ENCODE assay signal across 25 cellular contexts in genomic region chr22:50284479-50284878, GRCh38. TPM values are rescaled to one million over a fixed set of nuclear protein-coding genes. Genes with fewer than 3 reads are reported as not detected.
A peak's percentile ranks its signal among the peaks of the same experiment; 100 is the strongest.
DNase-seq lines count a peak whose midpoint lies in the region; ATAC-seq and TF ChIP-seq lines count a peak whose summit lies in the region.
"Had no signal": no experiment of that assay in that cellular context is flagged by ENCODE, and none has a peak within 500 bp of the region (broad histone marks: within the 10 kb centered on the region; RNA-seq: fewer than 3 reads in every experiment).

No MANE protein-coding gene starts in this region.

- H3K27me3 ChIP-seq in HCT116 (ENCODE audit: insufficient read depth, low read length), result no peaks in the 10 kb centered on the region
- H3K27me3 ChIP-seq in esophagus (ENCODE audit: control insufficient read depth in 1 of 2, insufficient read depth in 2 of 2, low read length in 2 of 2), result no peaks in the 10 kb centered on the region
- no peaks in the 10 kb centered on the region for H3K27me3 ChIP-seq in vagina
- H3K27me3 ChIP-seq in thyroid gland, result no peaks in the 10 kb centered on the region
- H3K27me3 ChIP-seq in testis, result no peaks in the 10 kb centered on the region
- H3K27me3 ChIP-seq: SJCRH30 had no signal

- no peak for TF ChIP-seq RAD21 in HCT116 (IDR thresholded peaks at IDR 0.05; ENCODE audit: low read depth)

- no peak overlapping the region for H3K9ac ChIP-seq in HCT116 (ENCODE audit: low read length)

- RAD21 ChIA-PET in HCT116 (lab: Charles Lee; ENCODE audit: low non-redundant PET in 1 of 2, low total read pairs in 2 of 2, uncharacterized antibody in 2 of 2, unreplicated experiment in 2 of 2), result no interaction called here

- peaks cover 41% of the 10 kb centered on the region for H3K79me2 ChIP-seq in HCT116 (ENCODE audit: insufficient read depth, low read length)

- H4K20me1 ChIP-seq in HCT116 (ENCODE audit: insufficient read depth), result no peaks in the 10 kb centered on the region

- ATAC-seq in HCT116, result no peak
- ATAC-seq in HG03565 (IDR thresholded peaks at IDR 0.05; ENCODE audit: unreplicated experiment), result no peak
- ATAC-seq: A549; CD8-positive, alpha-beta T cell; PC-3; Right ventricle myocardium inferior; T-cell had no signal

- H3K4me2 ChIP-seq in HCT116 (ENCODE audit: low read length), result no peak overlapping the region
- H3K4me2 ChIP-seq: A549 had no signal

- H3K4me3 ChIP-seq in HCT116 (replicated peaks in 1 of 2; ENCODE audit: low read depth in 1 of 2, low read length in 2 of 2) (no peak overlapping the region), esophagus (ENCODE audit: low read depth in 1 of 2, low read length in 2 of 2) (peak overlapping the region; percentile 4 to 34), vagina (no peak overlapping the region), thyroid gland (replicated peaks in 1 of 3) (no peak overlapping the region), testis (no peak overlapping the region)
- H3K4me3 ChIP-seq: A549, SJCRH30 had no signal

- H3K27ac ChIP-seq in HCT116 (ENCODE audit: low read depth, low read length), result peak overlapping the region; percentile 26; the same call in 1 of the 2 replicates
- H3K27ac ChIP-seq in RWPE1, result peak overlapping the region; percentile 91
- peak overlapping the region; percentile 74 to 86 for H3K27ac ChIP-seq in esophagus (ENCODE audit: low read depth in 2 of 2, low read length in 1 of 2)
- peak overlapping the region; percentile 18 for H3K27ac ChIP-seq in vagina
- H3K27ac ChIP-seq in thyroid gland, result no peak overlapping the region
- H3K27ac ChIP-seq in testis, result no peak overlapping the region
- H3K27ac ChIP-seq: A549, HL-60, SJCRH30 had no signal

- intact Hi-C loops in HCT116 (cut with micrococcal nuclease) (no loop called here), vagina (cut with DNase I) (loop anchor here (5.0 kb wide), 1 partner anchor 58 kb away; the partner anchor contains the start of gene PPP6R2), thyroid gland (cut with DNase I) (no loop called here), testis (cut with DNase I; ENCODE audit: low total_unique reads) (no loop called here)

- TF ChIP-seq POLR2A in HCT116 (IDR thresholded peaks at IDR 0.05; ENCODE audit: borderline replicate concordance, extremely low read depth, insufficient read depth, insufficient read length) (no peak), vagina (IDR thresholded peaks at IDR 0.05) (no peak), thyroid gland (IDR thresholded peaks at IDR 0.05) (no peak), testis (IDR thresholded peaks at IDR 0.05) (no peak)

- no peaks in the 10 kb centered on the region for H3K9me2 ChIP-seq in HCT116 (ENCODE audit: insufficient read depth)

- H2AFZ ChIP-seq in HCT116 (ENCODE audit: low read depth, low read length, poor library complexity, severe bottlenecking), result no peak overlapping the region

- H3K4me1 ChIP-seq in HCT116 (ENCODE audit: control insufficient read depth in 1 of 2, insufficient read depth in 2 of 2, low read length in 2 of 2) (peaks cover 20 to 28% of the 10 kb centered on the region in 2 experiments), esophagus (ENCODE audit: control insufficient read depth in 2 of 2, insufficient read depth in 2 of 2, low read length in 1 of 2) (peaks cover 3 to 46% of the 10 kb centered on the region in 2 donors), vagina (peaks cover 12% of the 10 kb centered on the region), thyroid gland (peaks cover 0 to 12% of the 10 kb centered on the region in 2 donors), testis (no peaks in the 10 kb centered on the region)
- H3K4me1 ChIP-seq: SJCRH30 had no signal

- POLR2A ChIA-PET in HCT116 (lab: Charles Lee), result no interaction called here
- POLR2A ChIA-PET in RWPE1 (lab: Yijun Ruan, JAX; ENCODE audit: low non-redundant PET), result no interaction called here

- no TSS peak for BruUV-seq in HCT116 (replicated peaks; lab: Mats Ljungman, UMichigan)

- H3K36me3 ChIP-seq in HCT116 (ENCODE audit: control insufficient read depth in 1 of 2, insufficient read depth in 2 of 2, low read length in 2 of 2) (peaks cover 29 to 61% of the 10 kb centered on the region in 2 experiments), esophagus (ENCODE audit: control insufficient read depth in 2 of 2, insufficient read depth in 2 of 2, low read length in 1 of 2) (peaks cover 5 to 88% of the 10 kb centered on the region in 2 donors), vagina (peaks cover 4 to 90% of the 10 kb centered on the region in 2 donors), thyroid gland (peaks cover 91 to 92% of the 10 kb centered on the region in 2 donors), testis (ENCODE audit: low read depth, missing control alignments) (no peaks in the 10 kb centered on the region)

- no peaks in the 10 kb centered on the region for H3K9me3 ChIP-seq in HCT116 (ENCODE audit: control insufficient read depth in 1 of 2, insufficient read depth in 1 of 2, low read depth in 1 of 2, low read length in 2 of 2)
- H3K9me3 ChIP-seq in esophagus (ENCODE audit: control insufficient read depth in 2 of 2, insufficient read depth in 1 of 2, low read depth in 1 of 2, low read length in 1 of 2), result peaks cover 0 to 5% of the 10 kb centered on the region in 2 donors
- H3K9me3 ChIP-seq in vagina, result no peaks in the 10 kb centered on the region
- H3K9me3 ChIP-seq in thyroid gland, result no peaks in the 10 kb centered on the region
- no peaks in the 10 kb centered on the region for H3K9me3 ChIP-seq in testis
- H3K9me3 ChIP-seq: A549, SJCRH30 had no signal

- 81 to 82% methylated on average over 13 of the region's 13 CpGs for WGBS in esophagus, 2 donors
- WGBS in thyroid gland, 2 donors, result 95 to 97% methylated on average over 5 to 11 of the region's 13 CpGs
- 91 to 93% methylated on average over 9 to 13 of the region's 13 CpGs for WGBS in testis, 2 donors

- CTCF ChIA-PET in HCT116 (lab: Charles Lee), result no interaction called here
- CTCF ChIA-PET in RWPE1 (lab: Yijun Ruan, JAX), result no interaction called here

- no peak for DNase-seq in HCT116 (ENCODE audit: low read depth, low spot score)
- DNase-seq in RWPE1 (ENCODE audit: low spot score), result no peak
- no peak for DNase-seq in vagina (ENCODE audit: extremely low spot score in 2 of 2)
- no peak for DNase-seq in thyroid gland
- DNase-seq in testis, result no peak
- DNase-seq: C1 segment of cervical spinal cord; CD8-positive, alpha-beta T cell; DMS153; DND-41; H9; Karpas-422; NCI-H1092; NCI-H1436; NCI-H187; NCI-H446; NCI-H524 treated with DMSO at 0.1 percent for 48 hours; NCI-H774; PC-3; SJCRH30; T-cell had no signal

- TF ChIP-seq CTCF in HCT116 (IDR thresholded peaks at IDR 0.05 in 2 of 3, conservative IDR thresholded peaks at IDR 0.05 in 1 of 3; ENCODE audit: borderline replicate concordance in 1 of 3, insufficient read depth in 1 of 3, low read depth in 2 of 3, low read length in 2 of 3) (no peak), RWPE1 (conservative IDR thresholded peaks at IDR 0.05; ENCODE audit: low read depth) (no peak), vagina (IDR thresholded peaks at IDR 0.05) (no peak), thyroid gland (IDR thresholded peaks at IDR 0.05) (no peak), testis (IDR thresholded peaks at IDR 0.05) (no peak)

TF ChIP-seq in HCT116, 20 proteins besides CTCF, POLR2A, EP300 and RAD21 (continues in another document):
- TF ChIP-seq FOSL1 (IDR thresholded peaks at IDR 0.05; ENCODE audit: low read depth), result no peak
- no peak for TF ChIP-seq ZNF274 (IDR thresholded peaks at IDR 0.05; ENCODE audit: low read depth, low read length)
- TF ChIP-seq SRF (IDR thresholded peaks at IDR 0.05; ENCODE audit: low read depth), result no peak
- TF ChIP-seq CEBPB (IDR thresholded peaks at IDR 0.05; ENCODE audit: low read depth), result no peak
- no peak for TF ChIP-seq TCF7L2 (IDR thresholded peaks at IDR 0.05; ENCODE audit: borderline replicate concordance, extremely low read depth, insufficient read depth, insufficient read length)
- no peak for TF ChIP-seq JUND (IDR thresholded peaks at IDR 0.05)

RNA-seq across cellular contexts. Expression of gene MAPK11, which starts 14.3 kb away (rescaled TPM):
- total RNA-seq in HCT116 (2021; ENCODE audit: unreplicated experiment) (19.3 TPM), vagina (7.4 TPM), thyroid gland (1 to 10 TPM; 2.8 to 4.7 (median 4.0) TPM), testis (10 to 100 TPM in 1 of 2 donors, 1 to 10 TPM in 1; 8.3 to 10.7 TPM)
- 15.7 and 17.2 TPM in 2 replicates for polyA plus RNA-seq in HCT116 (2012)
- polyA plus RNA-seq in esophagus (1 to 10 TPM; 5.4 to 6.1 TPM), testis (ENCODE audit: insufficient read depth, low read depth, low replicate concordance) (6.4 TPM)

RNA-seq across cellular contexts. Expression of gene PLXNB2, which starts 23.0 kb away (rescaled TPM):
- total RNA-seq in HCT116 (2021; ENCODE audit: unreplicated experiment) (236 TPM), vagina (180 TPM), thyroid gland (100 to 1,000 TPM; 143 to 266 (median 215) TPM), testis (100 to 1,000 TPM; 219 to 243 TPM)
- polyA plus RNA-seq in HCT116 (2012), result 192 and 208 TPM in 2 replicates
- polyA plus RNA-seq in esophagus (100 to 1,000 TPM; 107 to 186 TPM), testis (ENCODE audit: insufficient read depth, low read depth, low replicate concordance) (98.0 TPM)

RNA-seq across cellular contexts. Expression of gene MAPK12, which starts 23.0 kb away (rescaled TPM):
- total RNA-seq in HCT116 (2021; ENCODE audit: unreplicated experiment) (86.7 TPM), vagina (15.0 TPM), thyroid gland (1 to 10 TPM; 3.1 to 5.1 (median 3.7) TPM), testis (10 to 100 TPM; 22.3 to 25.1 TPM)
- polyA plus RNA-seq in HCT116 (2012), result 61.5 and 61.8 TPM in 2 replicates
- polyA plus RNA-seq in esophagus (1 to 10 TPM; 3.0 to 3.4 TPM), testis (ENCODE audit: insufficient read depth, low read depth, low replicate concordance) (9.1 TPM)

RNA-seq across cellular contexts. Expression of gene HDAC10, which starts 33.4 kb away (rescaled TPM):
- total RNA-seq in HCT116 (2021; ENCODE audit: unreplicated experiment) (67.5 TPM), vagina (29.2 TPM), thyroid gland (10 to 100 TPM; 31.4 to 42.7 (median 32.5) TPM), testis (10 to 100 TPM; 32.1 to 33.1 TPM)
- 45.5 and 52.0 TPM in 2 replicates for polyA plus RNA-seq in HCT116 (2012)
- polyA plus RNA-seq in esophagus (10 to 100 TPM; 22.0 to 42.4 TPM), testis (ENCODE audit: insufficient read depth, low read depth, low replicate concordance) (13.5 TPM)

RNA-seq across cellular contexts. Expression of gene TUBGCP6, which starts 39.7 kb away (rescaled TPM):
- total RNA-seq in HCT116 (2021; ENCODE audit: unreplicated experiment), result 38.6 TPM
- polyA plus RNA-seq in HCT116 (2012), result 27.0 and 29.9 TPM in 2 replicates
- 10 to 100 TPM; 19.3 to 37.9 TPM for polyA plus RNA-seq in esophagus
- 45.4 TPM for total RNA-seq in vagina
- total RNA-seq in thyroid gland, result 100 to 1,000 TPM in 1 of 4 donors, 10 to 100 TPM in 3; 64.6 to 102 (median 80.3) TPM
- 100 to 1,000 TPM; 136 to 143 TPM for total RNA-seq in testis
- polyA plus RNA-seq in testis (ENCODE audit: insufficient read depth, low read depth, low replicate concordance), result 40.2 TPM

Comparison
In these comparisons a context has a peak if more than half of its experiments do, and no peak if none do; other contexts are left out.
1. H3K27ac ChIP-seq: peak in HCT116 (single experiment), RWPE1 (single experiment), esophagus (2 of 2) and vagina (single experiment); none in thyroid gland (0 of 3) and testis (0 of 2).
2. H3K4me3 ChIP-seq: peak in esophagus (2 of 2); none in HCT116 (0 of 2), vagina (0 of 2), thyroid gland (0 of 3) and testis (0 of 2).